10 cellular contexts compared by ENCODE assay signal in genomic region chr6:135935951-135936601, GRCh38.
DNase-seq lines count a peak whose midpoint lies in the region; ATAC-seq and TF ChIP-seq lines count a peak whose summit lies in the region.
"Had no signal": no experiment of that assay in that cellular context is flagged by ENCODE, and none has a peak within 500 bp of the region (broad histone marks: within the 10 kb centered on the region; RNA-seq: fewer than 3 reads in every experiment).

No MANE protein-coding gene starts in this region.

- in situ Hi-C loops in astrocyte of the spinal cord (cut with HindIII; ENCODE audit: low sequenced_read_pairs) = no loop called here

- DNase-seq in astrocyte of the spinal cord (ENCODE audit: low read depth, low spot score) (peak; percentile 81), left lung (no peak), hepatic stellate cell (ENCODE audit: low spot score) (no peak), Calu3 (no peak)
- DNase-seq in activated effector memory CD4-positive, alpha-beta T cell treated with anti-CD3 and anti-CD28 coated beads, Interleukin-2, amount 50 U/mL, for 16 hours = no peak
- DNase-seq: activated CD8-positive, alpha-beta T cell treated with anti-CD3 and anti-CD28 coated beads for 36 hours; CD4-positive, alpha-beta memory T cell had no signal

- no TSS peak for BruUV-seq in Calu3 (replicated peaks; lab: Mats Ljungman, UMichigan)

- H3K9me3 ChIP-seq in HEK293 (ENCODE audit: control insufficient read depth, insufficient read depth, low read depth, low read length) (no peaks in the 10 kb centered on the region), left lung (no peaks in the 10 kb centered on the region)

- H3K27ac Mint-ChIP-seq in Calu3 (ENCODE audit: unreplicated experiment) = no peak overlapping the region
- H3K27ac Mint-ChIP-seq: activated CD8-positive, alpha-beta T cell treated with anti-CD3 and anti-CD28 coated beads for 36 hours; CD4-positive, alpha-beta memory T cell had no signal

- peaks cover 10% of the 10 kb centered on the region for H3K4me1 Mint-ChIP-seq in Calu3 (ENCODE audit: low read depth, unreplicated experiment)
- H3K4me1 Mint-ChIP-seq: CD4-positive, alpha-beta memory T cell had no signal

- no peak overlapping the region for H3K4me3 Mint-ChIP-seq in Calu3 (ENCODE audit: low read depth, unreplicated experiment)
- H3K4me3 Mint-ChIP-seq: activated CD8-positive, alpha-beta T cell treated with anti-CD3 and anti-CD28 coated beads for 36 hours; CD4-positive, alpha-beta memory T cell had no signal

- H3K27me3 ChIP-seq in left lung = no peaks in the 10 kb centered on the region

- no peaks in the 10 kb centered on the region for H3K36me3 ChIP-seq in HEK293 (ENCODE audit: control insufficient read depth in 2 of 2, insufficient read depth in 1 of 2, low read length in 2 of 2)
- H3K36me3 ChIP-seq in left lung = no peaks in the 10 kb centered on the region

- peak; percentile 65 for ATAC-seq in left lung
- ATAC-seq in GM19455 (IDR thresholded peaks at IDR 0.05; ENCODE audit: unreplicated experiment) = no peak
- ATAC-seq: activated CD8-positive, alpha-beta T cell treated with anti-CD3 and anti-CD28 coated beads for 36 hours had no signal

- intact Hi-C loops in left lung (cut with DNase I) (no loop called here), Calu3 (cut with micrococcal nuclease; ENCODE audit: unreplicated experiment) (no loop called here)

- TF ChIP-seq CTCF in 22Rv1 (IDR thresholded peaks at IDR 0.05) = no peak
- no peak for TF ChIP-seq CTCF in HEK293 (tag by site-specific recombination; IDR thresholded peaks at IDR 0.05)
- TF ChIP-seq CTCF in astrocyte of the spinal cord (IDR thresholded peaks at IDR 0.05; ENCODE audit: low read depth, low read length) = no peak
- no peak for TF ChIP-seq CTCF in left lung (IDR thresholded peaks at IDR 0.05)
- TF ChIP-seq CTCF in Calu3 (IDR thresholded peaks at IDR 0.05; ENCODE audit: unreplicated experiment) = no peak

- no peaks in the 10 kb centered on the region for H3K9me3 Mint-ChIP-seq in Calu3 (ENCODE audit: low read depth, unreplicated experiment)
- H3K9me3 Mint-ChIP-seq: activated CD8-positive, alpha-beta T cell treated with anti-CD3 and anti-CD28 coated beads for 36 hours; CD4-positive, alpha-beta memory T cell had no signal

- H3K36me3 Mint-ChIP-seq in Calu3 (ENCODE audit: insufficient read depth, unreplicated experiment) = no peaks in the 10 kb centered on the region
- H3K36me3 Mint-ChIP-seq: CD4-positive, alpha-beta memory T cell had no signal

- CTCF ChIA-PET in HEK293 (lab: Yijun Ruan, JAX) = interaction anchor here (0.6 to 1.6 kb wide), 4 partner anchors 26 to 293 kb away, joined by 3 to 5 read pairs (median 4); no protein-coding TSS in a partner anchor
- CTCF ChIA-PET in Calu3 (lab: Charles Lee) = no interaction called here

- no peaks in the 10 kb centered on the region for H3K27me3 Mint-ChIP-seq in Calu3 (ENCODE audit: unreplicated experiment)
- H3K27me3 Mint-ChIP-seq: activated CD8-positive, alpha-beta T cell treated with anti-CD3 and anti-CD28 coated beads for 36 hours; CD4-positive, alpha-beta memory T cell had no signal

- POLR2A ChIA-PET in HEK293 (lab: Yijun Ruan, JAX) = no interaction called here

- H3K27ac ChIP-seq in 22Rv1 (peak overlapping the region; percentile 80), HEK293 (ENCODE audit: extremely low read depth, low read depth, low read length) (no peak overlapping the region), left lung (no peak overlapping the region)

- no peak overlapping the region for H3K4me3 ChIP-seq in HEK293 (ENCODE audit: low read depth, low read length)
- H3K4me3 ChIP-seq in astrocyte of the spinal cord (ENCODE audit: low read depth, low read length) = no peak overlapping the region
- H3K4me3 ChIP-seq in left lung = no peak overlapping the region

- H3K4me1 ChIP-seq in HEK293 (ENCODE audit: control insufficient read depth, insufficient read depth, low read length) (peaks cover 4% of the 10 kb centered on the region), left lung (peaks cover 0 to 6% of the 10 kb centered on the region in 2 donors)

TF ChIP-seq in HEK293, 187 proteins besides CTCF, POLR2A, EP300 and RAD21 (continues in another document):
- TF ChIP-seq, protein P1, sequence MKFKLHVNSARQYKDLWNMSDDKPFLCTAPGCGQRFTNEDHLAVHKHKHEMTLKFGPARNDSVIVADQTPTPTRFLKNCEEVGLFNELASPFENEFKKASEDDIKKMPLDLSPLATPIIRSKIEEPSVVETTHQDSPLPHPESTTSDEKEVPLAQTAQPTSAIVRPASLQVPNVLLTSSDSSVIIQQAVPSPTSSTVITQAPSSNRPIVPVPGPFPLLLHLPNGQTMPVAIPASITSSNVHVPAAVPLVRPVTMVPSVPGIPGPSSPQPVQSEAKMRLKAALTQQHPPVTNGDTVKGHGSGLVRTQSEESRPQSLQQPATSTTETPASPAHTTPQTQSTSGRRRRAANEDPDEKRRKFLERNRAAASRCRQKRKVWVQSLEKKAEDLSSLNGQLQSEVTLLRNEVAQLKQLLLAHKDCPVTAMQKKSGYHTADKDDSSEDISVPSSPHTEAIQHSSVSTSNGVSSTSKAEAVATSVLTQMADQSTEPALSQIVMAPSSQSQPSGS (tag by site-specific recombination; IDR thresholded peaks at IDR 0.05; ENCODE audit: low read depth) = no peak
- TF ChIP-seq OVOL3 (tag by site-specific recombination; IDR thresholded peaks at IDR 0.05) (no peak), ZSCAN23 (tag by site-specific recombination; IDR thresholded peaks at IDR 0.05) (no peak), ZNF121 (tag by site-specific recombination; IDR thresholded peaks at IDR 0.05) (no peak), TCF7L2 (IDR thresholded peaks at IDR 0.05; ENCODE audit: borderline replicate concordance, low read depth, low read length) (0 out of 2 replicates have a peak, but pooled peaks have one; percentile 9), ZNF394 (tag by site-specific recombination; IDR thresholded peaks at IDR 0.05; ENCODE audit: borderline replicate concordance) (no peak), ZBTB8A (tag by site-specific recombination; IDR thresholded peaks at IDR 0.05) (no peak), BCL11B (tag by site-specific recombination; IDR thresholded peaks at IDR 0.05; ENCODE audit: low read depth) (no peak), ZNF544 (tag by site-specific recombination; IDR thresholded peaks at IDR 0.05) (no peak), SP7 (tag by site-specific recombination; IDR thresholded peaks at IDR 0.05) (peak; percentile 95), ZSCAN30 (tag by site-specific recombination; IDR thresholded peaks at IDR 0.05) (no peak), ZBTB17 (tag by site-specific recombination; IDR thresholded peaks at IDR 0.05) (no peak)
- TF ChIP-seq, protein P2, sequence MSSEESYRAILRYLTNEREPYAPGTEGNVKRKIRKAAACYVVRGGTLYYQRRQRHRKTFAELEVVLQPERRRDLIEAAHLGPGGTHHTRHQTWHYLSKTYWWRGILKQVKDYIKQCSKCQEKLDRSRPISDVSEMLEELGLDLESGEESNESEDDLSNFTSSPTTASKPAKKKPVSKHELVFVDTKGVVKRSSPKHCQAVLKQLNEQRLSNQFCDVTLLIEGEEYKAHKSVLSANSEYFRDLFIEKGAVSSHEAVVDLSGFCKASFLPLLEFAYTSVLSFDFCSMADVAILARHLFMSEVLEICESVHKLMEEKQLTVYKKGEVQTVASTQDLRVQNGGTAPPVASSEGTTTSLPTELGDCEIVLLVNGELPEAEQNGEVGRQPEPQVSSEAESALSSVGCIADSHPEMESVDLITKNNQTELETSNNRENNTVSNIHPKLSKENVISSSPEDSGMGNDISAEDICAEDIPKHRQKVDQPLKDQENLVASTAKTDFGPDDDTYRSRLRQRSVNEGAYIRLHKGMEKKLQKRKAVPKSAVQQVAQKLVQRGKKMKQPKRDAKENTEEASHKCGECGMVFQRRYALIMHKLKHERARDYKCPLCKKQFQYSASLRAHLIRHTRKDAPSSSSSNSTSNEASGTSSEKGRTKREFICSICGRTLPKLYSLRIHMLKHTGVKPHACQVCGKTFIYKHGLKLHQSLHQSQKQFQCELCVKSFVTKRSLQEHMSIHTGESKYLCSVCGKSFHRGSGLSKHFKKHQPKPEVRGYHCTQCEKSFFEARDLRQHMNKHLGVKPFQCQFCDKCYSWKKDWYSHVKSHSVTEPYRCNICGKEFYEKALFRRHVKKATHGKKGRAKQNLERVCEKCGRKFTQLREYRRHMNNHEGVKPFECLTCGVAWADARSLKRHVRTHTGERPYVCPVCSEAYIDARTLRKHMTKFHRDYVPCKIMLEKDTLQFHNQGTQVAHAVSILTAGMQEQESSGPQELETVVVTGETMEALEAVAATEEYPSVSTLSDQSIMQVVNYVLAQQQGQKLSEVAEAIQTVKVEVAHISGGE (tag by site-specific recombination; conservative IDR thresholded peaks at IDR 0.05; ENCODE audit: low read depth) = no peak
- TF ChIP-seq, protein P3, sequence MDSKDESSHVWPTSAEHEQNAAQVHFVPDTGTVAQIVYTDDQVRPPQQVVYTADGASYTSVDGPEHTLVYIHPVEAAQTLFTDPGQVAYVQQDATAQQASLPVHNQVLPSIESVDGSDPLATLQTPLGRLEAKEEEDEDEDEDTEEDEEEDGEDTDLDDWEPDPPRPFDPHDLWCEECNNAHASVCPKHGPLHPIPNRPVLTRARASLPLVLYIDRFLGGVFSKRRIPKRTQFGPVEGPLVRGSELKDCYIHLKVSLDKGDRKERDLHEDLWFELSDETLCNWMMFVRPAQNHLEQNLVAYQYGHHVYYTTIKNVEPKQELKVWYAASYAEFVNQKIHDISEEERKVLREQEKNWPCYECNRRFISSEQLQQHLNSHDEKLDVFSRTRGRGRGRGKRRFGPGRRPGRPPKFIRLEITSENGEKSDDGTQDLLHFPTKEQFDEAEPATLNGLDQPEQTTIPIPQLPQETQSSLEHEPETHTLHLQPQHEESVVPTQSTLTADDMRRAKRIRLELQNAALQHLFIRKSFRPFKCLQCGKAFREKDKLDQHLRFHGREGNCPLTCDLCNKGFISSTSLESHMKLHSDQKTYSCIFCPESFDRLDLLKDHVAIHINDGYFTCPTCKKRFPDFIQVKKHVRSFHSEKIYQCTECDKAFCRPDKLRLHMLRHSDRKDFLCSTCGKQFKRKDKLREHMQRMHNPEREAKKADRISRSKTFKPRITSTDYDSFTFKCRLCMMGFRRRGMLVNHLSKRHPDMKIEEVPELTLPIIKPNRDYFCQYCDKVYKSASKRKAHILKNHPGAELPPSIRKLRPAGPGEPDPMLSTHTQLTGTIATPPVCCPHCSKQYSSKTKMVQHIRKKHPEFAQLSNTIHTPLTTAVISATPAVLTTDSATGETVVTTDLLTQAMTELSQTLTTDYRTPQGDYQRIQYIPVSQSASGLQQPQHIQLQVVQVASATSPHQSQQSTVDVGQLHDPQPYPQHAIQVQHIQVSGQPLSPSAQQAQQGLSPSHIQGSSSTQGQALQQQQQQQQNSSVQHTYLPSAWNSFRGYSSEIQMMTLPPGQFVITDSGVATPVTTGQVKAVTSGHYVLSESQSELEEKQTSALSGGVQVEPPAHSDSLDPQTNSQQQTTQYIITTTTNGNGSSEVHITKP (tag by site-specific recombination; IDR thresholded peaks at IDR 0.05) = no peak
